Comparison of ENCODE assay signal across 1 cellular context in the genomic region with DNA sequence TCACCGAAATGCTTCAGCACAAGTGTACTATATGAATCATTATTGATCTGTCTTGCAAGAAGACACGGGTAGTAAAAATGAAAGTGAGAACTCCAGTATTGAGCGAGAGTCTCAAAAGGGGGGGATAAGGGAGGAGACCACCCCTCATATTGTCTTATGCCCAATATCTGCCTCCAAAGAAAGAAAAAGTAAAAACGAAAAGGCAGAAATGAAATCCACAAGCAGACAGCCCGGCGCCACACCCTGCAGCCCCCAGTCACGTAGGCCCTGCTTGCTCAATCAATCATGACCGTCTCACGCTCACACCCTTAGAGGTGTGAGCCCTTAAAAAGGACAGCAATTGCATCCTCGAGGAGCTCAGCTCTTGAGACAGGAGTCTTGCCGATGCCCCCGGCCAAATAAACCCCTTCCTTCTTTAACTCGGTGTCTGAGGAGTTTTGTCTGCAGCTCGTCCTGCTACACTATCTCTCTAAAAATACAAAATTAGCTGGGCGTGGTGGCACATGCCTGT.
A peak's percentile ranks its signal among the peaks of the same experiment; 100 is the strongest.
TF ChIP-seq lines count a peak whose summit lies in the region.

No MANE protein-coding gene starts in this region.

TF ChIP-seq in K562, 482 proteins besides CTCF, POLR2A, EP300 and RAD21 (continued from another document):
- TF ChIP-seq, protein P1, sequence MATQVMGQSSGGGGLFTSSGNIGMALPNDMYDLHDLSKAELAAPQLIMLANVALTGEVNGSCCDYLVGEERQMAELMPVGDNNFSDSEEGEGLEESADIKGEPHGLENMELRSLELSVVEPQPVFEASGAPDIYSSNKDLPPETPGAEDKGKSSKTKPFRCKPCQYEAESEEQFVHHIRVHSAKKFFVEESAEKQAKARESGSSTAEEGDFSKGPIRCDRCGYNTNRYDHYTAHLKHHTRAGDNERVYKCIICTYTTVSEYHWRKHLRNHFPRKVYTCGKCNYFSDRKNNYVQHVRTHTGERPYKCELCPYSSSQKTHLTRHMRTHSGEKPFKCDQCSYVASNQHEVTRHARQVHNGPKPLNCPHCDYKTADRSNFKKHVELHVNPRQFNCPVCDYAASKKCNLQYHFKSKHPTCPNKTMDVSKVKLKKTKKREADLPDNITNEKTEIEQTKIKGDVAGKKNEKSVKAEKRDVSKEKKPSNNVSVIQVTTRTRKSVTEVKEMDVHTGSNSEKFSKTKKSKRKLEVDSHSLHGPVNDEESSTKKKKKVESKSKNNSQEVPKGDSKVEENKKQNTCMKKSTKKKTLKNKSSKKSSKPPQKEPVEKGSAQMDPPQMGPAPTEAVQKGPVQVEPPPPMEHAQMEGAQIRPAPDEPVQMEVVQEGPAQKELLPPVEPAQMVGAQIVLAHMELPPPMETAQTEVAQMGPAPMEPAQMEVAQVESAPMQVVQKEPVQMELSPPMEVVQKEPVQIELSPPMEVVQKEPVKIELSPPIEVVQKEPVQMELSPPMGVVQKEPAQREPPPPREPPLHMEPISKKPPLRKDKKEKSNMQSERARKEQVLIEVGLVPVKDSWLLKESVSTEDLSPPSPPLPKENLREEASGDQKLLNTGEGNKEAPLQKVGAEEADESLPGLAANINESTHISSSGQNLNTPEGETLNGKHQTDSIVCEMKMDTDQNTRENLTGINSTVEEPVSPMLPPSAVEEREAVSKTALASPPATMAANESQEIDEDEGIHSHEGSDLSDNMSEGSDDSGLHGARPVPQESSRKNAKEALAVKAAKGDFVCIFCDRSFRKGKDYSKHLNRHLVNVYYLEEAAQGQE (CRISPR knock-in tag; IDR thresholded peaks at IDR 0.05; ENCODE audit: low read depth) = peak; percentile 37; the same call in 1 of the 2 replicates
- TF ChIP-seq CTBP1 (IDR thresholded peaks at IDR 0.05; ENCODE audit: borderline replicate concordance) (peak; percentile 36; the same call in 1 of the 2 replicates), MEIS2 (IDR thresholded peaks at IDR 0.05; ENCODE audit: partially characterized antibody) (peak; percentile 93)
- TF ChIP-seq, protein P2, sequence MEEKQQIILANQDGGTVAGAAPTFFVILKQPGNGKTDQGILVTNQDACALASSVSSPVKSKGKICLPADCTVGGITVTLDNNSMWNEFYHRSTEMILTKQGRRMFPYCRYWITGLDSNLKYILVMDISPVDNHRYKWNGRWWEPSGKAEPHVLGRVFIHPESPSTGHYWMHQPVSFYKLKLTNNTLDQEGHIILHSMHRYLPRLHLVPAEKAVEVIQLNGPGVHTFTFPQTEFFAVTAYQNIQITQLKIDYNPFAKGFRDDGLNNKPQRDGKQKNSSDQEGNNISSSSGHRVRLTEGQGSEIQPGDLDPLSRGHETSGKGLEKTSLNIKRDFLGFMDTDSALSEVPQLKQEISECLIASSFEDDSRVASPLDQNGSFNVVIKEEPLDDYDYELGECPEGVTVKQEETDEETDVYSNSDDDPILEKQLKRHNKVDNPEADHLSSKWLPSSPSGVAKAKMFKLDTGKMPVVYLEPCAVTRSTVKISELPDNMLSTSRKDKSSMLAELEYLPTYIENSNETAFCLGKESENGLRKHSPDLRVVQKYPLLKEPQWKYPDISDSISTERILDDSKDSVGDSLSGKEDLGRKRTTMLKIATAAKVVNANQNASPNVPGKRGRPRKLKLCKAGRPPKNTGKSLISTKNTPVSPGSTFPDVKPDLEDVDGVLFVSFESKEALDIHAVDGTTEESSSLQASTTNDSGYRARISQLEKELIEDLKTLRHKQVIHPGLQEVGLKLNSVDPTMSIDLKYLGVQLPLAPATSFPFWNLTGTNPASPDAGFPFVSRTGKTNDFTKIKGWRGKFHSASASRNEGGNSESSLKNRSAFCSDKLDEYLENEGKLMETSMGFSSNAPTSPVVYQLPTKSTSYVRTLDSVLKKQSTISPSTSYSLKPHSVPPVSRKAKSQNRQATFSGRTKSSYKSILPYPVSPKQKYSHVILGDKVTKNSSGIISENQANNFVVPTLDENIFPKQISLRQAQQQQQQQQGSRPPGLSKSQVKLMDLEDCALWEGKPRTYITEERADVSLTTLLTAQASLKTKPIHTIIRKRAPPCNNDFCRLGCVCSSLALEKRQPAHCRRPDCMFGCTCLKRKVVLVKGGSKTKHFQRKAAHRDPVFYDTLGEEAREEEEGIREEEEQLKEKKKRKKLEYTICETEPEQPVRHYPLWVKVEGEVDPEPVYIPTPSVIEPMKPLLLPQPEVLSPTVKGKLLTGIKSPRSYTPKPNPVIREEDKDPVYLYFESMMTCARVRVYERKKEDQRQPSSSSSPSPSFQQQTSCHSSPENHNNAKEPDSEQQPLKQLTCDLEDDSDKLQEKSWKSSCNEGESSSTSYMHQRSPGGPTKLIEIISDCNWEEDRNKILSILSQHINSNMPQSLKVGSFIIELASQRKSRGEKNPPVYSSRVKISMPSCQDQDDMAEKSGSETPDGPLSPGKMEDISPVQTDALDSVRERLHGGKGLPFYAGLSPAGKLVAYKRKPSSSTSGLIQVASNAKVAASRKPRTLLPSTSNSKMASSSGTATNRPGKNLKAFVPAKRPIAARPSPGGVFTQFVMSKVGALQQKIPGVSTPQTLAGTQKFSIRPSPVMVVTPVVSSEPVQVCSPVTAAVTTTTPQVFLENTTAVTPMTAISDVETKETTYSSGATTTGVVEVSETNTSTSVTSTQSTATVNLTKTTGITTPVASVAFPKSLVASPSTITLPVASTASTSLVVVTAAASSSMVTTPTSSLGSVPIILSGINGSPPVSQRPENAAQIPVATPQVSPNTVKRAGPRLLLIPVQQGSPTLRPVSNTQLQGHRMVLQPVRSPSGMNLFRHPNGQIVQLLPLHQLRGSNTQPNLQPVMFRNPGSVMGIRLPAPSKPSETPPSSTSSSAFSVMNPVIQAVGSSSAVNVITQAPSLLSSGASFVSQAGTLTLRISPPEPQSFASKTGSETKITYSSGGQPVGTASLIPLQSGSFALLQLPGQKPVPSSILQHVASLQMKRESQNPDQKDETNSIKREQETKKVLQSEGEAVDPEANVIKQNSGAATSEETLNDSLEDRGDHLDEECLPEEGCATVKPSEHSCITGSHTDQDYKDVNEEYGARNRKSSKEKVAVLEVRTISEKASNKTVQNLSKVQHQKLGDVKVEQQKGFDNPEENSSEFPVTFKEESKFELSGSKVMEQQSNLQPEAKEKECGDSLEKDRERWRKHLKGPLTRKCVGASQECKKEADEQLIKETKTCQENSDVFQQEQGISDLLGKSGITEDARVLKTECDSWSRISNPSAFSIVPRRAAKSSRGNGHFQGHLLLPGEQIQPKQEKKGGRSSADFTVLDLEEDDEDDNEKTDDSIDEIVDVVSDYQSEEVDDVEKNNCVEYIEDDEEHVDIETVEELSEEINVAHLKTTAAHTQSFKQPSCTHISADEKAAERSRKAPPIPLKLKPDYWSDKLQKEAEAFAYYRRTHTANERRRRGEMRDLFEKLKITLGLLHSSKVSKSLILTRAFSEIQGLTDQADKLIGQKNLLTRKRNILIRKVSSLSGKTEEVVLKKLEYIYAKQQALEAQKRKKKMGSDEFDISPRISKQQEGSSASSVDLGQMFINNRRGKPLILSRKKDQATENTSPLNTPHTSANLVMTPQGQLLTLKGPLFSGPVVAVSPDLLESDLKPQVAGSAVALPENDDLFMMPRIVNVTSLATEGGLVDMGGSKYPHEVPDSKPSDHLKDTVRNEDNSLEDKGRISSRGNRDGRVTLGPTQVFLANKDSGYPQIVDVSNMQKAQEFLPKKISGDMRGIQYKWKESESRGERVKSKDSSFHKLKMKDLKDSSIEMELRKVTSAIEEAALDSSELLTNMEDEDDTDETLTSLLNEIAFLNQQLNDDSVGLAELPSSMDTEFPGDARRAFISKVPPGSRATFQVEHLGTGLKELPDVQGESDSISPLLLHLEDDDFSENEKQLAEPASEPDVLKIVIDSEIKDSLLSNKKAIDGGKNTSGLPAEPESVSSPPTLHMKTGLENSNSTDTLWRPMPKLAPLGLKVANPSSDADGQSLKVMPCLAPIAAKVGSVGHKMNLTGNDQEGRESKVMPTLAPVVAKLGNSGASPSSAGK (IDR thresholded peaks at IDR 0.05) = peak; percentile 88
TF ChIP-seq in K562: peak in this region for 50; not testable (repeated sequence) for 432.
